33 cellular contexts compared by ENCODE assay signal in the genomic region with DNA sequence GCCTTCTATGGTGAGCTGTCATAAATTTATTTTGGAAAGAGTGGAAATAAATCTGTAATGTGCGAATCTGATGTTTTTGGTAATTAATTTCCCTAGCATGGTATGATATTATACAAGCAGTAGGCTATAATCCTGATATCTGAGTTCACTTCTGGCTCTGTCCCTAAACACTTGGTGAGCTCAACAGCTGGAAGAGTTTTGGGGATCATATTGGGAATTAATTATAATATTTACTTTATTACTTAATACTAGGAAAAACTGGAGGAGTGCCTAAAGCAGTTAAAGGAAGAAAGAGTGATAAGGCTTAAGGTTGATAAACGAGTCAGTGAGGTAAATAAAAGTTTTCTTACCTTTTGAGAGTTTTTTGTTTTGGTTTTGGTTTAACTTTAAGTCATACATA.
"Had no signal": no experiment of that assay in that cellular context is flagged by ENCODE, and none has a peak within 500 bp of the region (broad histone marks: within the 10 kb centered on the region; RNA-seq: fewer than 3 reads in every experiment).

No MANE protein-coding gene starts in this region.

- H3K4me3 ChIP-seq: MG63 had no signal

- H3K27ac ChIP-seq: KMS-11 had no signal

- H3K9me3 ChIP-seq: MG63 had no signal

- H3K27me3 ChIP-seq: MG63 had no signal

- DNase-seq: Karpas-422, Kasumi-1, MG63, MM.1S, MV-4-11, NCI-H1048, NCI-H1092, NCI-H1092 treated with DMSO at 0.1 percent for 48 hours, NCI-H1105, NCI-H1105 treated with DMSO at 0.1 percent for 48 hours, NCI-H1417, NCI-H1417 treated with DMSO at 0.1 percent for 48 hours, NCI-H1436, NCI-H1436 treated with DMSO at 0.1 percent for 48 hours, NCI-H146, NCI-H1694, NCI-H1694 treated with DMSO at 0.1 percent for 48 hours, NCI-H187, NCI-H187 treated with DMSO at 0.1 percent for 48 hours, NCI-H1930, NCI-H2029, NCI-H2029 treated with DMSO at 0.1 percent for 48 hours, NCI-H2081, NCI-H2081 treated with DMSO at 0.1 percent for 48 hours, NCI-H2107, NCI-H2171, NCI-H2171 treated with DMSO at 0.1 percent for 48 hours, NCI-H2227 treated with DMSO at 0.1 percent for 48 hours, NCI-H226, NCI-H345, NCI-H446, NCI-H510A had no signal
